Comparison of ENCODE assay signal across 15 cellular contexts in the genomic region with DNA sequence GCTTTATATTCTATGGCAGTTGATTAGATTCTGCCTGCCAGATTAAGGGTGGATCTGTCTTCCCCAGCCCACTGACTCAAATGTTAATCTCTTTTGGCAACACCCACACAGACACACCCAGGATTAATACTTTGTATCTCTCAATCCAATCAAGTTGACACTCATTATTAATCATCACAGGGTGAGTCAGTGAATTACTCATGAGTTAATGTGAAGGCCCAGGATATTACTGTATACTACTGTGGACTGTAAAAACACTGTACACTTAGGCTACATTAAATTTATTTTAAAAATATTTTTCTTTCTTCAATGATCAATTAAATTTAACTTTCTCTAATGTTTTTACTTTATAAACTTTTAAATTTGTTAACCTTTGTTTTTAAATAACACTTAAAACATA.
A peak's percentile ranks its signal among the peaks of the same experiment; 100 is the strongest.
DNase-seq lines count a peak whose midpoint lies in the region; ATAC-seq and TF ChIP-seq lines count a peak whose summit lies in the region.
"Had no signal": no experiment of that assay in that cellular context is flagged by ENCODE, and none has a peak within 500 bp of the region (broad histone marks: within the 10 kb centered on the region; RNA-seq: fewer than 3 reads in every experiment).

No MANE protein-coding gene starts in this region.

- H3K4me1 ChIP-seq in spleen: no peaks in the 10 kb centered on the region

- intact Hi-C loops in spleen (cut with DNase I; ENCODE audit: low total_unique reads): no loop called here

- no peaks in the 10 kb centered on the region for H3K36me3 ChIP-seq in MG63
- no peaks in the 10 kb centered on the region for H3K36me3 ChIP-seq in spleen

- H3K9me3 ChIP-seq in MG63 (no peaks in the 10 kb centered on the region), spleen (no peaks in the 10 kb centered on the region)

- no peak for TF ChIP-seq POLR2A in spleen (IDR thresholded peaks at IDR 0.05)

- H3K4me3 ChIP-seq in MG63 (no peak overlapping the region), spleen (no peak overlapping the region)

- ATAC-seq in esophagus mucosa (peak; percentile 86), HG02884 (IDR thresholded peaks at IDR 0.05; ENCODE audit: unreplicated experiment) (no peak)
- ATAC-seq: Panc1 had no signal

- H3K27ac ChIP-seq in spleen: no peak overlapping the region

- DNase-seq in MG63 (peak; percentile 19), RPMI7951 (ENCODE audit: low read depth) (peak; percentile 0), NCI-H2107 (lab: John Stamatoyannopoulos, UW) (no peak), spleen (no peak)
- no peak for DNase-seq in effector CD4-positive, alpha-beta T cell
- DNase-seq: COR-L47, DMS153, H7, NCI-H1417 treated with DMSO at 0.1 percent for 48 hours, NCI-H1930, NCI-H510A, SW 1271 had no signal

- TF ChIP-seq CTCF in spleen (IDR thresholded peaks at IDR 0.05 in 8 of 11, conservative IDR thresholded peaks at IDR 0.05 in 3 of 11): no peak

- H3K27me3 ChIP-seq in MG63 (no peaks in the 10 kb centered on the region), spleen (replicated peaks in 1 of 7) (no peaks in the 10 kb centered on the region)

Comparison
In these comparisons a context has a peak if more than half of its experiments do, and no peak if none do; other contexts are left out.
1. DNase-seq: peak in MG63 (single experiment) and RPMI7951 (single experiment); none in NCI-H2107 (single experiment), spleen (single experiment) and effector CD4-positive, alpha-beta T cell (single experiment).